8 cellular contexts compared by ENCODE assay signal in the genomic region with DNA sequence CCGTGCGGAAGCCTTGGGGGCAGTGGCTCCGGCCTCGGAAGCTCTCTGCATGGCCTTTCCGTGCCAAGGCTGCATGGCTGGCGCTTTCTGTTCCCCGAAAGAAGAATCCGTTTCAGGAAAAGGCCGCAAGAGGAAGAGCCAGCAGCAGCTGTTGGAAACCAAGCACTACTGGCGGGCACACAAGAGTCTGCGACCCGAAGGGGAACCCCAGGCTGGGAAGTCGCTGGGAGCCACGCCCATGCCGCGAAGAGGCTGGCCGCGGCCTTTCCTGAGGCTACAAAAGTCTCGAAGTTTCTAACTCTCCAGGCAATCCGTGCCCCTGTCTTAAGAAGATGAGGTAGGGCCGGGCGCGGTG.
DNase-seq lines count a peak whose midpoint lies in the region; ATAC-seq and TF ChIP-seq lines count a peak whose summit lies in the region.

Gene CGAS (minus strand): TSS at position 191 of the 355 bp plus-strand sequence. CDS start 116 bp downstream, at position 75.

- TF ChIP-seq CTCF in epithelial cell of esophagus (IDR thresholded peaks at IDR 0.05; ENCODE audit: insufficient read depth, low read depth, low read length, missing control alignments): no peak

- no peaks in the 10 kb centered on the region for H3K4me1 ChIP-seq in muscle layer of colon (ENCODE audit: insufficient read depth, low read length)

- H3K27ac Mint-ChIP-seq in stimulated activated effector memory CD8-positive, alpha-beta T cell treated with anti-CD3 and anti-CD28 coated beads, Interleukin-12 subunit alpha, Interleukin-12 subunit beta, amount 100 ng/mL, for 72 hours: peak within 1 kb of the TSS; percentile 89

- H3K4me1 Mint-ChIP-seq in stimulated activated effector memory CD8-positive, alpha-beta T cell treated with anti-CD3 and anti-CD28 coated beads, Interleukin-12 subunit alpha, Interleukin-12 subunit beta, amount 100 ng/mL, for 72 hours: peaks cover 22% of the 10 kb centered on the region

- H3K27ac ChIP-seq in muscle layer of colon (ENCODE audit: low read depth, low read length): peak within 1 kb of the TSS; percentile 40

- H3K27me3 ChIP-seq in muscle layer of colon (ENCODE audit: control insufficient read depth in 1 of 2, insufficient read depth in 2 of 2, low read length in 2 of 2): no peaks in the 10 kb centered on the region

- peak within 1 kb of the TSS; percentile 95 for H3K4me3 ChIP-seq in GM08714 (ENCODE audit: low read length)
- H3K4me3 ChIP-seq in epithelial cell of esophagus (ENCODE audit: low read length): peak within 1 kb of the TSS; percentile 48
- H3K4me3 ChIP-seq in muscle layer of colon (ENCODE audit: low read depth in 1 of 2, low read length in 2 of 2): peak within 1 kb of the TSS; percentile 45 to 76

- H3K36me3 ChIP-seq in muscle layer of colon (ENCODE audit: insufficient read depth, low read length): no peaks in the 10 kb centered on the region

- DNase-seq in HCEC 1CT (peak; percentile 36), NCI-H2196 (lab: John Stamatoyannopoulos, UW; ENCODE audit: unreplicated experiment) (peak; percentile 76), epithelial cell of esophagus (ENCODE audit: low read depth) (peak; percentile 41), GM19240 (ENCODE audit: insufficient read length, low spot score) (no peak)
- peak; percentile 73 for DNase-seq in activated CD8-positive, alpha-beta memory T cell treated with anti-CD3 and anti-CD28 coated beads, Interleukin-2, amount 50 U/mL, for 4 hours
- peak; percentile 62 to 92 for DNase-seq in stimulated activated effector memory CD8-positive, alpha-beta T cell treated with anti-CD3 and anti-CD28 coated beads, Interleukin-12 subunit alpha, Interleukin-12 subunit beta, amount 100 ng/mL, for 72 hours (ENCODE audit: low spot score in 2 of 2)

- H3K9me3 ChIP-seq in muscle layer of colon (ENCODE audit: low read length): no peaks in the 10 kb centered on the region

- peak; percentile 87 for ATAC-seq in stimulated activated effector memory CD8-positive, alpha-beta T cell treated with anti-CD3 and anti-CD28 coated beads, Interleukin-12 subunit alpha, Interleukin-12 subunit beta, amount 100 ng/mL, for 72 hours

- peak within 1 kb of the TSS; percentile 93 for H3K4me3 Mint-ChIP-seq in stimulated activated effector memory CD8-positive, alpha-beta T cell treated with anti-CD3 and anti-CD28 coated beads, Interleukin-12 subunit alpha, Interleukin-12 subunit beta, amount 100 ng/mL, for 72 hours

- H3K9me3 Mint-ChIP-seq in stimulated activated effector memory CD8-positive, alpha-beta T cell treated with anti-CD3 and anti-CD28 coated beads, Interleukin-12 subunit alpha, Interleukin-12 subunit beta, amount 100 ng/mL, for 72 hours: no peaks in the 10 kb centered on the region

- peaks cover 52% of the 10 kb centered on the region for H3K36me3 Mint-ChIP-seq in stimulated activated effector memory CD8-positive, alpha-beta T cell treated with anti-CD3 and anti-CD28 coated beads, Interleukin-12 subunit alpha, Interleukin-12 subunit beta, amount 100 ng/mL, for 72 hours

- H3K9ac ChIP-seq in muscle layer of colon (ENCODE audit: low read length): peak within 1 kb of the TSS; percentile 28
